20 cellular contexts compared by ENCODE assay signal in genomic region chr12:22299294-22299912, GRCh38. TPM values are rescaled to one million over a fixed set of nuclear protein-coding genes. Genes with fewer than 3 reads are reported as not detected.
A peak's percentile ranks its signal among the peaks of the same experiment; 100 is the strongest.
DNase-seq lines count a peak whose midpoint lies in the region; ATAC-seq, FAIRE-seq and TF ChIP-seq lines count a peak whose summit lies in the region.
"Had no signal": no experiment of that assay in that cellular context is flagged by ENCODE, and none has a peak within 500 bp of the region (broad histone marks: within the 10 kb centered on the region; RNA-seq: fewer than 3 reads in every experiment).

No MANE protein-coding gene starts in this region.

- no peak overlapping the region for H3K4me2 ChIP-seq in A549

- FAIRE-seq in A549 (lab: Jason Lieb, UNC) (no peak), RCC 7860 (lab: Jason Lieb, UNC) (no peak)
- FAIRE-seq: GM18507 had no signal

- H3K36me3 Mint-ChIP-seq in endodermal cell (ENCODE audit: low read depth) = peaks cover 16% of the 10 kb centered on the region
- H3K36me3 Mint-ChIP-seq in activated CD4-positive, alpha-beta T cell treated with anti-CD3 and anti-CD28 coated beads, Interleukin-2, amount 10 ng/mL, durations not matched to agents 24 days and 14 days (ENCODE audit: low read depth) = no peaks in the 10 kb centered on the region

- no peaks in the 10 kb centered on the region for H3K4me1 Mint-ChIP-seq in endodermal cell
- no peaks in the 10 kb centered on the region for H3K4me1 Mint-ChIP-seq in activated CD4-positive, alpha-beta T cell treated with anti-CD3 and anti-CD28 coated beads, Interleukin-2, amount 10 ng/mL, durations not matched to agents 24 days and 14 days
- H3K4me1 Mint-ChIP-seq: naive thymus-derived CD8-positive, alpha-beta T cell had no signal

- H3K4me3 Mint-ChIP-seq in endodermal cell = no peak overlapping the region
- no peak overlapping the region for H3K4me3 Mint-ChIP-seq in activated CD4-positive, alpha-beta T cell treated with anti-CD3 and anti-CD28 coated beads, Interleukin-2, amount 10 ng/mL, durations not matched to agents 24 days and 14 days
- H3K4me3 Mint-ChIP-seq: H9; naive thymus-derived CD8-positive, alpha-beta T cell; stimulated activated naive CD8-positive, alpha-beta T cell treated with anti-CD3 and anti-CD28 coated beads, Interleukin-15, Interleukin-2, amounts not matched to agents 100 ng/mL and 50 ng/mL, for 24 hours had no signal

- no peak overlapping the region for H3K27ac Mint-ChIP-seq in endodermal cell
- no peak overlapping the region for H3K27ac Mint-ChIP-seq in activated CD4-positive, alpha-beta T cell treated with anti-CD3 and anti-CD28 coated beads, Interleukin-2, amount 10 ng/mL, durations not matched to agents 24 days and 14 days
- H3K27ac Mint-ChIP-seq: CD4-positive, CD25-positive, alpha-beta regulatory T cell; H9; stimulated activated naive CD8-positive, alpha-beta T cell treated with anti-CD3 and anti-CD28 coated beads, Interleukin-15, Interleukin-2, amounts not matched to agents 100 ng/mL and 50 ng/mL, for 24 hours had no signal

- TF ChIP-seq CTCF in A549 (IDR thresholded peaks at IDR 0.05) = no peak
- TF ChIP-seq CTCF in endodermal cell (conservative IDR thresholded peaks at IDR 0.05) = no peak

- ATAC-seq in A549 (no peak), Right ventricle myocardium superior (ENCODE audit: poor library complexity) (no peak), HG03159 (IDR thresholded peaks at IDR 0.05; ENCODE audit: unreplicated experiment) (no peak)
- ATAC-seq: naive thymus-derived CD8-positive, alpha-beta T cell had no signal

- H3K36me3 ChIP-seq in endodermal cell (ENCODE audit: control insufficient read depth, insufficient read depth, low read length) = peaks cover 6% of the 10 kb centered on the region
- H3K36me3 ChIP-seq: brain microvascular endothelial cell, thyroid gland had no signal

- POLR2A ChIA-PET in A549 (lab: Yijun Ruan, JAX) = no interaction called here

- intact Hi-C loops in Right ventricle myocardium superior (cut with DNase I) = no loop called here
- intact Hi-C loops in activated CD4-positive, alpha-beta T cell treated with anti-CD3 and anti-CD28 coated beads, Interleukin-2, amount 10 ng/mL, durations not matched to agents 24 days and 14 days (cut with micrococcal nuclease) = no loop called here

- H3K27ac ChIP-seq in A549 (no peak overlapping the region), endodermal cell (ENCODE audit: low read depth, low read length) (no peak overlapping the region)
- H3K27ac ChIP-seq: brain microvascular endothelial cell, thyroid gland had no signal

- no peaks in the 10 kb centered on the region for H3K27me3 ChIP-seq in endodermal cell (ENCODE audit: control insufficient read depth, insufficient read depth, low read length, poor library complexity, severe bottlenecking)
- H3K27me3 ChIP-seq: brain microvascular endothelial cell, thyroid gland had no signal

- peaks cover 26% of the 10 kb centered on the region; the same call in 2 of the 3 replicates for H3K9me3 ChIP-seq in A549
- peaks cover 78% of the 10 kb centered on the region for H3K9me3 ChIP-seq in endodermal cell (ENCODE audit: control insufficient read depth, low read length)
- H3K9me3 ChIP-seq: thyroid gland had no signal

- H3K9me3 Mint-ChIP-seq in endodermal cell = peaks cover 75% of the 10 kb centered on the region
- peaks cover 23% of the 10 kb centered on the region for H3K9me3 Mint-ChIP-seq in activated CD4-positive, alpha-beta T cell treated with anti-CD3 and anti-CD28 coated beads, Interleukin-2, amount 10 ng/mL, durations not matched to agents 24 days and 14 days

- TF ChIP-seq POLR2A in A549 (IDR thresholded peaks at IDR 0.05; ENCODE audit: low read length) = no peak

- CTCF ChIA-PET in A549 (lab: Yijun Ruan, JAX) = no interaction called here

- no peak for TF ChIP-seq EP300 in A549 (IDR thresholded peaks at IDR 0.05)

- DNase-seq in A549 (ENCODE audit: low read depth in 1 of 2, low spot score in 1 of 2) (peak in 1 of 2 experiments; percentile 46), ELR (ENCODE audit: low read depth) (peak; percentile 58), NCI-H1105 treated with DMSO at 0.1 percent for 48 hours (lab: John Stamatoyannopoulos, UW) (peak; percentile 8), endodermal cell (no peak), RCC 7860 (ENCODE audit: low spot score) (no peak), Right ventricle myocardium superior (no peak)
- no peak for DNase-seq in activated CD4-positive, alpha-beta T cell treated with anti-CD3 and anti-CD28 coated beads, Interleukin-2, amount 10 ng/mL, durations not matched to agents 24 days and 14 days
- DNase-seq: activated gamma-delta T cell treated with Interleukin-2 at 50 U/mL for 16 hours; activated T-cell treated with anti-CD3 and anti-CD28 coated beads, Interleukin-2, amount 50 U/mL, for 1 hour; brain microvascular endothelial cell; effector memory CD4-positive, alpha-beta T cell; GDM1; H9; naive thymus-derived CD8-positive, alpha-beta T cell; NCI-H1694; thyroid gland had no signal

- H3K27me3 Mint-ChIP-seq in endodermal cell (ENCODE audit: insufficient read depth) = no peaks in the 10 kb centered on the region
- H3K27me3 Mint-ChIP-seq in activated CD4-positive, alpha-beta T cell treated with anti-CD3 and anti-CD28 coated beads, Interleukin-2, amount 10 ng/mL, durations not matched to agents 24 days and 14 days = no peaks in the 10 kb centered on the region
- H3K27me3 Mint-ChIP-seq: CD4-positive, CD25-positive, alpha-beta regulatory T cell; stimulated activated naive CD8-positive, alpha-beta T cell treated with anti-CD3 and anti-CD28 coated beads, Interleukin-15, Interleukin-2, amounts not matched to agents 100 ng/mL and 50 ng/mL, for 24 hours had no signal

- no peaks in the 10 kb centered on the region for H3K4me1 ChIP-seq in A549
- H3K4me1 ChIP-seq in endodermal cell (ENCODE audit: control insufficient read depth, insufficient read depth, low read length) = no peaks in the 10 kb centered on the region

- TF ChIP-seq RAD21 in A549 (conservative IDR thresholded peaks at IDR 0.05 in 1 of 2, IDR thresholded peaks at IDR 0.05 in 1 of 2) = no peak

- no peak overlapping the region for H3K4me3 ChIP-seq in A549
- H3K4me3 ChIP-seq in endodermal cell (ENCODE audit: low read length) = peak overlapping the region; percentile 70
- H3K4me3 ChIP-seq: thyroid gland had no signal

- no peak overlapping the region for H3K9ac ChIP-seq in endodermal cell (ENCODE audit: extremely low read depth, low read length, poor library complexity, severe bottlenecking)

TF ChIP-seq in A549, 52 proteins besides CTCF, POLR2A, EP300 and RAD21:
- TF ChIP-seq ZFP36 (IDR thresholded peaks at IDR 0.05; ENCODE audit: borderline replicate concordance, partially characterized antibody) = peak; percentile 92
- no peak for TF ChIP-seq HEYL (CRISPR knock-in tag; IDR thresholded peaks at IDR 0.05)

RNA-seq across cellular contexts. Expression of gene ST8SIA1, which starts 35.1 kb away (rescaled TPM):
- polyA plus RNA-seq in A549 (2011; rRNA removed) (1.1 and 1.6 TPM in 2 replicates), A549 (2017; fragmentation: RNase III; extraction: RNeasy Plus Mini Kit Qiagen cat#74134 plus additional on column Dnase treatment) (0.16 to 0.41 TPM (median 0.21 TPM) in 3 replicates)
- polyA plus RNA-seq in A549 (2012; cell fraction: cytosol; rRNA removed) = 0.13 and 0.18 TPM in 2 replicates
- 0.31 and 0.66 TPM in 2 replicates for polyA plus RNA-seq in A549 (2012; cell fraction: nucleus; rRNA removed)
- polyA minus RNA-seq in A549 (2011; rRNA and poly(A)+ RNA removed) = 0.54 and 0.63 TPM in 2 replicates
- total RNA-seq in endodermal cell (10 to 100 TPM; 11.2 to 13.3 TPM), Right ventricle myocardium superior (3.3 TPM)
- 36.6 TPM for polyA plus RNA-seq in endodermal cell (2013, experiment 1 of 2)
- 37.3 TPM for polyA plus RNA-seq in endodermal cell (2013, experiment 2 of 2)
- 0.21 and 0.28 TPM in 2 replicates for total RNA-seq in activated CD4-positive, alpha-beta T cell treated with anti-CD3 and anti-CD28 coated beads, Interleukin-2, amount 10 ng/mL, durations not matched to agents 24 days and 14 days
- total RNA-seq: H9 had no signal

Comparison
In these comparisons a context has a peak if more than half of its experiments do, and no peak if none do; other contexts are left out.
1. DNase-seq: peak in ELR (single experiment) and NCI-H1105 treated with DMSO at 0.1 percent for 48 hours (single experiment); none in endodermal cell (single experiment), RCC 7860 (single experiment), Right ventricle myocardium superior (single experiment) and activated CD4-positive, alpha-beta T cell treated with anti-CD3 and anti-CD28 coated beads, Interleukin-2, amount 10 ng/mL, durations not matched to agents 24 days and 14 days (single experiment).